9 cellular contexts compared by ENCODE assay signal in the genomic region with DNA sequence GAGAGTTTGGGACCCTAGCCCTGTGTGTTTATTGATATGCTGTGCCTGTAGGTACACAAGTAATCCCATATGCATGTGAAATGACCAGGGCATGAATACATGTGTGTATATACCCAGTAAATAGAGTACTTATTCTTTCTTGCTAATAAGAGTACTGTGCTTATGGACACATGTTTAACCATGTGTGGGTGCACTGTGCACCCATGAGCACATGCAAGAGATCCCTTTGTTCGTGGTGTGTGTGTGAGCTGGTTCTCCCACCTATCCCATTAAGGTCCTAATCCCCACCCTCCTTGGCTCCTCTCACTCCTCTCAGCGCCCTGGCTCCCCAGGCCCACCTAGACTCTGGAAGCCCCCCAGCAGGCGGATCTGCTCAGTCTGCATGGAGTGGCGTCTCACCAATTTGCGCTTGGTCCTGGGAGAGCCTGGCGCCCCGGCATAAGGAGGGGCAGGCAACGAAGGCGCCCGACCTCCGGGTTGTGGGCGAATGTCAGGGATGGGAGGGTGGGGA. TPM values are rescaled to one million over a fixed set of nuclear protein-coding genes. Genes with fewer than 3 reads are reported as not detected.
A peak's percentile ranks its signal among the peaks of the same experiment; 100 is the strongest.
DNase-seq lines count a peak whose midpoint lies in the region; ATAC-seq and TF ChIP-seq lines count a peak whose summit lies in the region.
"Had no signal": no experiment of that assay in that cellular context is flagged by ENCODE, and none has a peak within 500 bp of the region (broad histone marks: within the 10 kb centered on the region; RNA-seq: fewer than 3 reads in every experiment).

No MANE protein-coding gene starts in this region.

- H3K9me1 ChIP-seq in IMR-90 (ENCODE audit: insufficient read depth, low read length): peaks cover 19% of the 10 kb centered on the region

- H3K56ac ChIP-seq in IMR-90 (ENCODE audit: extremely low read depth, insufficient read depth, low read length): no peak overlapping the region

- peak overlapping the region; percentile 20 to 99 (median 91) for H3K4me3 Mint-ChIP-seq in naive thymus-derived CD4-positive, alpha-beta T cell

- peak overlapping the region; percentile 24; the same call in 1 of the 2 replicates for H2BK120ac ChIP-seq in IMR-90 (ENCODE audit: low read depth, low read length)

- no peak for ATAC-seq in IMR-90 (ENCODE audit: low read depth)
- ATAC-seq in naive thymus-derived CD4-positive, alpha-beta T cell: no peak
- ATAC-seq in HG03175 (IDR thresholded peaks at IDR 0.05; ENCODE audit: unreplicated experiment): no peak

- H3K36me3 Mint-ChIP-seq in naive thymus-derived CD4-positive, alpha-beta T cell: peaks cover 0 to 4% (median 0%) of the 10 kb centered on the region in 5 donors

- DNase-seq in AG04450 (ENCODE audit: low read depth, low spot score) (no peak), IMR-90 (no peak), coronary artery (ENCODE audit: low spot score) (no peak), MM.1S (no peak)
- DNase-seq in naive thymus-derived CD4-positive, alpha-beta T cell: peak in 1 of 9 donors; percentile 5
- no peak for DNase-seq in effector CD4-positive, alpha-beta T cell
- no peak for DNase-seq in NK-92 treated with Interleukin-12 subunit alpha and Interleukin-12 subunit beta, amount 100 ng/mL, for 24 hours (lab: John Stamatoyannopoulos, UW)
- DNase-seq: NCI-H1694 treated with DMSO at 0.1 percent for 48 hours had no signal

- no CpG with 5 or more reads among the region's 12 CpGs for WGBS in IMR-90 (ENCODE audit: extremely low coverage in 2 of 2, insufficient read length in 1 of 2), 2 experiments

- H3K9ac ChIP-seq in IMR-90 (ENCODE audit: low read depth, low read length) (peak overlapping the region; percentile 91), MM.1S (ENCODE audit: low read length) (no peak overlapping the region)

- peaks cover 14 to 64% of the 10 kb centered on the region in 2 experiments; a peak in 3 of 4 replicates for H3K79me1 ChIP-seq in IMR-90 (ENCODE audit: low read depth in 1 of 2, low read length in 2 of 2)

- H4K20me1 ChIP-seq in IMR-90 (ENCODE audit: insufficient read depth, low read length): peaks cover 8% of the 10 kb centered on the region; the same call in 1 of the 2 replicates
- no peaks in the 10 kb centered on the region for H4K20me1 ChIP-seq in MM.1S (ENCODE audit: insufficient read depth, low read length)

- H3K4ac ChIP-seq in IMR-90 (ENCODE audit: low read depth, low read length): peak overlapping the region; percentile 12; the same call in 1 of the 2 replicates

- peak overlapping the region; percentile 93 for H2AFZ ChIP-seq in IMR-90 (replicated peaks; ENCODE audit: low read length, poor library complexity)
- no peak overlapping the region for H2AFZ ChIP-seq in MM.1S (ENCODE audit: low read length)

- H3K36me3 ChIP-seq in IMR-90 (ENCODE audit: control insufficient read depth, insufficient read depth, low read length) (no peaks in the 10 kb centered on the region), MM.1S (replicated peaks; ENCODE audit: insufficient read depth, low read length) (no peaks in the 10 kb centered on the region)
- no peaks in the 10 kb centered on the region for H3K36me3 ChIP-seq in naive thymus-derived CD4-positive, alpha-beta T cell (ENCODE audit: control insufficient read depth in 2 of 3, insufficient read depth in 3 of 3, low read length in 3 of 3)

- CTCF ChIA-PET in AG04450 (lab: Charles Lee) (interaction anchor here (0.5 kb wide), 1 partner anchor 78 kb away, joined by 3 read pairs; no protein-coding TSS in a partner anchor), IMR-90 (lab: Yijun Ruan, JAX) (no interaction called here)
- CTCF ChIA-PET in naive thymus-derived CD4-positive, alpha-beta T cell (lab: Charles Lee): interaction anchor here (0.6 to 0.7 kb wide), 2 partner anchors 16 to 30 kb away, joined by 3 read pairs; no protein-coding TSS in a partner anchor

- H3K79me2 ChIP-seq in MM.1S (ENCODE audit: low read length): no peaks in the 10 kb centered on the region

- H3K27me3 Mint-ChIP-seq in naive thymus-derived CD4-positive, alpha-beta T cell: peaks cover 0 to 4% (median 0%) of the 10 kb centered on the region in 5 donors

- intact Hi-C loops in IMR-90 (cut with micrococcal nuclease): loop anchor here (5.0 to 10.0 kb wide), 2 partner anchors 65 to 103 kb away; a partner anchor contains a TSS
- intact Hi-C loops in naive thymus-derived CD4-positive, alpha-beta T cell (cut with micrococcal nuclease): loop anchor here in 1 of 2 donors (5.0 kb wide), 1 partner anchor 37 kb away; a partner anchor contains a TSS

- POLR2A ChIA-PET in AG04450 (lab: Yijun Ruan, JAX) (no interaction called here), IMR-90 (lab: Charles Lee; ENCODE audit: unreplicated experiment) (no interaction called here)
- POLR2A ChIA-PET in naive thymus-derived CD4-positive, alpha-beta T cell (lab: Charles Lee): interaction anchor here (1.0 to 6.0 kb wide), 8 partner anchors 19 to 101 kb away, joined by 3 to 137 read pairs (median 32); a partner anchor contains a TSS

- peak overlapping the region; percentile 53; the same call in 1 of the 2 replicates for H2AK5ac ChIP-seq in IMR-90 (ENCODE audit: low read depth, low read length)

- TF ChIP-seq CTCF in AG04450 (IDR thresholded peaks at IDR 0.05; ENCODE audit: low read depth, low read length) (no peak), IMR-90 (conservative IDR thresholded peaks at IDR 0.05; ENCODE audit: low read depth, low read length) (no peak), coronary artery (IDR thresholded peaks at IDR 0.05) (no peak), MM.1S (IDR thresholded peaks at IDR 0.05; ENCODE audit: low read length) (no peak)

- no peak overlapping the region for H2BK15ac ChIP-seq in IMR-90 (ENCODE audit: low read depth, low read length)

- peaks cover 20% of the 10 kb centered on the region; the same call in 1 of the 2 replicates for H3F3A ChIP-seq in MM.1S (ENCODE audit: insufficient read depth, low read length)

- dilution Hi-C loops in IMR-90 (cut with HindIII; ENCODE audit: low sequenced_read_pairs, unreplicated experiment): no loop called here

- H3K4me2 ChIP-seq in IMR-90 (ENCODE audit: low read depth, low read length) (peak overlapping the region; percentile 84), MM.1S (ENCODE audit: low read depth, low read length) (no peak overlapping the region)

- H3K14ac ChIP-seq in IMR-90 (replicated peaks; ENCODE audit: low read depth, low read length): peak overlapping the region; percentile 27; the same call in 1 of the 2 replicates

- H2AK9ac ChIP-seq in IMR-90 (replicated peaks; ENCODE audit: low read depth, low read length, poor library complexity): no peak overlapping the region

- no peak overlapping the region for H2BK20ac ChIP-seq in IMR-90 (ENCODE audit: low read depth, low read length)

- H3K9me3 Mint-ChIP-seq in naive thymus-derived CD4-positive, alpha-beta T cell: peaks cover 0 to 1% (median 0%) of the 10 kb centered on the region in 11 donors

- peak overlapping the region; percentile 51; the same call in 1 of the 2 replicates for H4K91ac ChIP-seq in IMR-90 (ENCODE audit: insufficient read depth, low read depth, low read length)

- peak overlapping the region; percentile 1 for H2BK5ac ChIP-seq in IMR-90 (ENCODE audit: low read depth, low read length, poor library complexity, severe bottlenecking)

- peak overlapping the region in 8 of 9 donors; percentile 33 to 92 (median 90) for H3K27ac Mint-ChIP-seq in naive thymus-derived CD4-positive, alpha-beta T cell

- H3K4me3 ChIP-seq in AG04450 (ENCODE audit: low read depth, low read length): peak overlapping the region; percentile 72
- H3K4me3 ChIP-seq in IMR-90 (ENCODE audit: insufficient read depth, low read depth, low read length): peak overlapping the region; percentile 91
- peak overlapping the region; percentile 77 for H3K4me3 ChIP-seq in coronary artery
- H3K4me3 ChIP-seq in naive thymus-derived CD4-positive, alpha-beta T cell (ENCODE audit: low read length): peak overlapping the region; percentile 87
- no peak overlapping the region for H3K4me3 ChIP-seq in MM.1S (ENCODE audit: low read length)

- H3K9me2 ChIP-seq in MM.1S (replicated peaks; ENCODE audit: insufficient read depth, low read length): no peaks in the 10 kb centered on the region

- no TSS peak for BruUV-seq in IMR-90 (replicated peaks; lab: Mats Ljungman, UMichigan)

- no peak for TF ChIP-seq POLR2A in IMR-90 (IDR thresholded peaks at IDR 0.05; ENCODE audit: low read depth, low read length)

- no peak for TF ChIP-seq RAD21 in IMR-90 (IDR thresholded peaks at IDR 0.05; ENCODE audit: low read length)

- H3K27me3 ChIP-seq in AG04450 (ENCODE audit: control insufficient read depth, insufficient read depth, low read length) (no peaks in the 10 kb centered on the region), IMR-90 (ENCODE audit: control insufficient read depth, insufficient read depth, low read length) (no peaks in the 10 kb centered on the region), MM.1S (replicated peaks; ENCODE audit: insufficient read depth, low read length) (peaks cover 64% of the 10 kb centered on the region)
- H3K27me3 ChIP-seq in naive thymus-derived CD4-positive, alpha-beta T cell (ENCODE audit: control insufficient read depth in 2 of 2, insufficient read depth in 2 of 2, low read length in 2 of 2): no peaks in the 10 kb centered on the region

- H3K9me3 ChIP-seq in AG04450 (ENCODE audit: control insufficient read depth, insufficient read depth, low read length) (no peaks in the 10 kb centered on the region; the same call in 1 of the 2 replicates), IMR-90 (ENCODE audit: control insufficient read depth, insufficient read depth, low read length) (no peaks in the 10 kb centered on the region), MM.1S (replicated peaks; ENCODE audit: insufficient read depth, low read length) (no peaks in the 10 kb centered on the region)
- no peaks in the 10 kb centered on the region for H3K9me3 ChIP-seq in naive thymus-derived CD4-positive, alpha-beta T cell (ENCODE audit: control insufficient read depth in 2 of 3, low read length in 3 of 3)

- H3K27ac ChIP-seq in AG04450 (ENCODE audit: low read depth, low read length) (no peak overlapping the region), IMR-90 (ENCODE audit: insufficient read depth, low read length) (peak overlapping the region; percentile 38; the same call in 1 of the 2 replicates), coronary artery (peak overlapping the region; percentile 83 to 93), MM.1S (ENCODE audit: low read length) (no peak overlapping the region)
- H3K27ac ChIP-seq in naive thymus-derived CD4-positive, alpha-beta T cell (ENCODE audit: low read depth, low read length): peak overlapping the region; percentile 78

- H3K23ac ChIP-seq in IMR-90 (ENCODE audit: low read depth, low read length): peak overlapping the region; percentile 50; the same call in 1 of the 2 replicates

- H3K4me1 Mint-ChIP-seq in naive thymus-derived CD4-positive, alpha-beta T cell: peaks cover 58 to 71% (median 69%) of the 10 kb centered on the region in 7 donors

- H3K4me1 ChIP-seq in IMR-90 (ENCODE audit: control insufficient read depth, insufficient read depth, low read length): peaks cover 30% of the 10 kb centered on the region
- H3K4me1 ChIP-seq in naive thymus-derived CD4-positive, alpha-beta T cell (ENCODE audit: control insufficient read depth in 2 of 2, insufficient read depth in 2 of 2, low read length in 2 of 2): peaks cover 41 to 53% of the 10 kb centered on the region in 2 donors
- H3K4me1 ChIP-seq in MM.1S (ENCODE audit: low read length): peaks cover 46% of the 10 kb centered on the region

- in situ Hi-C loops in IMR-90 (cut with MboI; ENCODE audit: low sequenced_read_pairs): no loop called here

- H4K5ac ChIP-seq in IMR-90 (ENCODE audit: low read depth, low read length): peak overlapping the region; percentile 25

- H4K8ac ChIP-seq in IMR-90 (ENCODE audit: low read depth in 2 of 2, low read length in 2 of 2): peak overlapping the region; percentile 55 to 69; a peak in 2 of 4 replicates

- no peak overlapping the region; the same call in 1 of the 2 replicates for H3K18ac ChIP-seq in IMR-90 (ENCODE audit: low read depth, low read length)

RNA-seq across cellular contexts. Expression of a gene that starts 2.2 kb away (rescaled TPM):
- polyA plus RNA-seq in AG04450 (2011; rRNA removed) (39.3 and 47.2 TPM in 2 replicates), IMR-90 (2012; rRNA removed) (26.9 and 28.8 TPM in 2 replicates)
- polyA minus RNA-seq in AG04450 (2011; rRNA and poly(A)+ RNA removed): 25.7 and 33.3 TPM in 2 replicates
- total RNA-seq in IMR-90 (2012; rRNA removed): 14.7 and 18.3 TPM in 2 replicates
- 19.4 and 24.0 TPM in 2 replicates for polyA plus RNA-seq in IMR-90 (2012; cell fraction: cytosol; rRNA removed)
- 7.0 and 14.4 TPM in 2 replicates for polyA plus RNA-seq in IMR-90 (2012; cell fraction: nucleus; rRNA removed; ENCODE audit: low replicate concordance)
- 10 to 100 TPM; 31.6 to 59.2 (median 47.6) TPM for total RNA-seq in naive thymus-derived CD4-positive, alpha-beta T cell
- 10 to 100 TPM; 29.3 to 32.1 TPM for polyA plus RNA-seq in naive thymus-derived CD4-positive, alpha-beta T cell

RNA-seq across cellular contexts. Expression of a gene that starts 4.4 kb away (rescaled TPM):
- polyA plus RNA-seq in AG04450 (2011; rRNA removed) (0.83 and 1.2 TPM in 2 replicates), IMR-90 (2012; rRNA removed) (1.9 and 2.3 TPM in 2 replicates)
- 1.1 and 1.5 TPM in 2 replicates for polyA minus RNA-seq in AG04450 (2011; rRNA and poly(A)+ RNA removed)
- 0.56 and 0.90 TPM in 2 replicates for total RNA-seq in IMR-90 (2012; rRNA removed)
- polyA plus RNA-seq in IMR-90 (2012; cell fraction: cytosol; rRNA removed): 1.6 and 1.9 TPM in 2 replicates
- polyA plus RNA-seq in IMR-90 (2012; cell fraction: nucleus; rRNA removed; ENCODE audit: low replicate concordance): 2.6 and 2.9 TPM in 2 replicates
- total RNA-seq in naive thymus-derived CD4-positive, alpha-beta T cell: 1 to 10 TPM in 3 of 5 experiments, under 1 TPM in 2; 0.54 to 1.5 (median 1.2) TPM
- polyA plus RNA-seq in naive thymus-derived CD4-positive, alpha-beta T cell: under 1 TPM; 0.11 to 0.22 TPM

RNA-seq across cellular contexts. Expression of a gene that starts 4.5 kb away (rescaled TPM):
- polyA plus RNA-seq in AG04450 (2011; rRNA removed): 23.1 and 25.0 TPM in 2 replicates
- polyA minus RNA-seq in AG04450 (2011; rRNA and poly(A)+ RNA removed): 8.7 and 9.9 TPM in 2 replicates
- total RNA-seq in IMR-90 (2012; rRNA removed): 7.9 and 10.3 TPM in 2 replicates
- 15.3 and 16.3 TPM in 2 replicates for polyA plus RNA-seq in IMR-90 (2012; rRNA removed)
- 7.8 and 9.4 TPM in 2 replicates for polyA plus RNA-seq in IMR-90 (2012; cell fraction: cytosol; rRNA removed)
- polyA plus RNA-seq in IMR-90 (2012; cell fraction: nucleus; rRNA removed; ENCODE audit: low replicate concordance): 4.0 and 8.8 TPM in 2 replicates
- total RNA-seq in naive thymus-derived CD4-positive, alpha-beta T cell: 10 to 100 TPM; 20.7 to 37.5 (median 25.5) TPM
- polyA plus RNA-seq in naive thymus-derived CD4-positive, alpha-beta T cell: 100 to 1,000 TPM in 1 of 2 donors, 10 to 100 TPM in 1; 99.6 to 113 TPM

RNA-seq across cellular contexts. Expression of a gene that starts 32.7 kb away (rescaled TPM):
- polyA plus RNA-seq in AG04450 (2011; rRNA removed): 134 and 158 TPM in 2 replicates
- 47.4 and 49.1 TPM in 2 replicates for polyA minus RNA-seq in AG04450 (2011; rRNA and poly(A)+ RNA removed)
- 94.1 and 228 TPM in 2 replicates for total RNA-seq in IMR-90 (2012; rRNA removed)
- 203 and 251 TPM in 2 replicates for polyA plus RNA-seq in IMR-90 (2012; rRNA removed)
- polyA plus RNA-seq in IMR-90 (2012; cell fraction: cytosol; rRNA removed): 38.0 and 140 TPM in 2 replicates
- polyA plus RNA-seq in IMR-90 (2012; cell fraction: nucleus; rRNA removed; ENCODE audit: low replicate concordance): 17.4 and 98.8 TPM in 2 replicates
- 100 to 1,000 TPM; 115 to 182 (median 120) TPM for total RNA-seq in naive thymus-derived CD4-positive, alpha-beta T cell
- polyA plus RNA-seq in naive thymus-derived CD4-positive, alpha-beta T cell: 100 to 1,000 TPM; 152 to 156 TPM

RNA-seq across cellular contexts. Expression of a gene that starts 36.4 kb away (rescaled TPM):
- polyA plus RNA-seq in AG04450 (2011; rRNA removed): 156 and 229 TPM in 2 replicates
- 235 and 252 TPM in 2 replicates for polyA minus RNA-seq in AG04450 (2011; rRNA and poly(A)+ RNA removed)
- 60.0 and 77.2 TPM in 2 replicates for total RNA-seq in IMR-90 (2012; rRNA removed)
- 21.8 and 36.4 TPM in 2 replicates for polyA plus RNA-seq in IMR-90 (2012; rRNA removed)
- polyA plus RNA-seq in IMR-90 (2012; cell fraction: cytosol; rRNA removed): 26.3 and 27.4 TPM in 2 replicates
- 16.0 and 36.0 TPM in 2 replicates for polyA plus RNA-seq in IMR-90 (2012; cell fraction: nucleus; rRNA removed; ENCODE audit: low replicate concordance)
- 1,000 to 10,000 TPM in 1 of 5 experiments, 100 to 1,000 TPM in 4; 498 to 1,101 (median 659) TPM for total RNA-seq in naive thymus-derived CD4-positive, alpha-beta T cell
- 1,000 to 10,000 TPM; 3,808 to 5,430 TPM for polyA plus RNA-seq in naive thymus-derived CD4-positive, alpha-beta T cell

Comparison
In these comparisons a context has a peak if more than half of its experiments do, and no peak if none do; other contexts are left out.
1. H3K27ac ChIP-seq: peak in IMR-90 (single experiment), coronary artery (2 of 2) and naive thymus-derived CD4-positive, alpha-beta T cell (single experiment); none in AG04450 (single experiment) and MM.1S (single experiment).